Comparison of ENCODE assay signal across 1 cellular context in the genomic region with DNA sequence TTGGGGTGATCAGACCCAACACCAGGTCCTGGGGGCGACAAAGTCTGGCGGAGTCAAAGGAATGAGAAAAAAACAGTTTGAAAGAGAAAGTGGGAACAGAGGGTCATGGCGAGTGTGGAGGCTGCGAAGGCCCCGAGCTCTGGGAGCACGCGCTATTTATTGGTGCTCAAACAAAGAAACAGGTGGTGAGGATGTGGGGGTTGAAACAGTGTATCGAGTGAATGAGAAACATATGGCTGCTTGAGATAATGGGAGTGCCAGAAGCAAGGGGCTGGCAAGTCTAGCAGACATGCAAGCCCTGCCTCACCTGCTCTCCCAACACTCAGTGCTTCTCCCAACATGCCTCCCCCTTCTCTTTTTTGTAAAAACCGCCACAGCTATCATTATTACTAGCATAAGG.
TF ChIP-seq lines count a peak whose summit lies in the region.

No MANE protein-coding gene starts in this region.

TF ChIP-seq in K562, 482 proteins besides CTCF, POLR2A, EP300 and RAD21 (continued from another document and continues in another):
- TF ChIP-seq CHAMP1 (IDR thresholded peaks at IDR 0.05): no peak
- no peak for TF ChIP-seq GABPA (tag; conservative IDR thresholded peaks at IDR 0.05; ENCODE audit: low read depth)
- no peak for TF ChIP-seq BRD9 (IDR thresholded peaks at IDR 0.05; ENCODE audit: low read depth, partially characterized antibody)
- TF ChIP-seq POLR2AphosphoS2 (IDR thresholded peaks at IDR 0.05; ENCODE audit: low read length): no peak
- no peak for TF ChIP-seq MCM5 (IDR thresholded peaks at IDR 0.05; ENCODE audit: low read depth)
- TF ChIP-seq ZNF57 (CRISPR knock-in tag; IDR thresholded peaks at IDR 0.05): no peak
- TF ChIP-seq, protein P1, sequence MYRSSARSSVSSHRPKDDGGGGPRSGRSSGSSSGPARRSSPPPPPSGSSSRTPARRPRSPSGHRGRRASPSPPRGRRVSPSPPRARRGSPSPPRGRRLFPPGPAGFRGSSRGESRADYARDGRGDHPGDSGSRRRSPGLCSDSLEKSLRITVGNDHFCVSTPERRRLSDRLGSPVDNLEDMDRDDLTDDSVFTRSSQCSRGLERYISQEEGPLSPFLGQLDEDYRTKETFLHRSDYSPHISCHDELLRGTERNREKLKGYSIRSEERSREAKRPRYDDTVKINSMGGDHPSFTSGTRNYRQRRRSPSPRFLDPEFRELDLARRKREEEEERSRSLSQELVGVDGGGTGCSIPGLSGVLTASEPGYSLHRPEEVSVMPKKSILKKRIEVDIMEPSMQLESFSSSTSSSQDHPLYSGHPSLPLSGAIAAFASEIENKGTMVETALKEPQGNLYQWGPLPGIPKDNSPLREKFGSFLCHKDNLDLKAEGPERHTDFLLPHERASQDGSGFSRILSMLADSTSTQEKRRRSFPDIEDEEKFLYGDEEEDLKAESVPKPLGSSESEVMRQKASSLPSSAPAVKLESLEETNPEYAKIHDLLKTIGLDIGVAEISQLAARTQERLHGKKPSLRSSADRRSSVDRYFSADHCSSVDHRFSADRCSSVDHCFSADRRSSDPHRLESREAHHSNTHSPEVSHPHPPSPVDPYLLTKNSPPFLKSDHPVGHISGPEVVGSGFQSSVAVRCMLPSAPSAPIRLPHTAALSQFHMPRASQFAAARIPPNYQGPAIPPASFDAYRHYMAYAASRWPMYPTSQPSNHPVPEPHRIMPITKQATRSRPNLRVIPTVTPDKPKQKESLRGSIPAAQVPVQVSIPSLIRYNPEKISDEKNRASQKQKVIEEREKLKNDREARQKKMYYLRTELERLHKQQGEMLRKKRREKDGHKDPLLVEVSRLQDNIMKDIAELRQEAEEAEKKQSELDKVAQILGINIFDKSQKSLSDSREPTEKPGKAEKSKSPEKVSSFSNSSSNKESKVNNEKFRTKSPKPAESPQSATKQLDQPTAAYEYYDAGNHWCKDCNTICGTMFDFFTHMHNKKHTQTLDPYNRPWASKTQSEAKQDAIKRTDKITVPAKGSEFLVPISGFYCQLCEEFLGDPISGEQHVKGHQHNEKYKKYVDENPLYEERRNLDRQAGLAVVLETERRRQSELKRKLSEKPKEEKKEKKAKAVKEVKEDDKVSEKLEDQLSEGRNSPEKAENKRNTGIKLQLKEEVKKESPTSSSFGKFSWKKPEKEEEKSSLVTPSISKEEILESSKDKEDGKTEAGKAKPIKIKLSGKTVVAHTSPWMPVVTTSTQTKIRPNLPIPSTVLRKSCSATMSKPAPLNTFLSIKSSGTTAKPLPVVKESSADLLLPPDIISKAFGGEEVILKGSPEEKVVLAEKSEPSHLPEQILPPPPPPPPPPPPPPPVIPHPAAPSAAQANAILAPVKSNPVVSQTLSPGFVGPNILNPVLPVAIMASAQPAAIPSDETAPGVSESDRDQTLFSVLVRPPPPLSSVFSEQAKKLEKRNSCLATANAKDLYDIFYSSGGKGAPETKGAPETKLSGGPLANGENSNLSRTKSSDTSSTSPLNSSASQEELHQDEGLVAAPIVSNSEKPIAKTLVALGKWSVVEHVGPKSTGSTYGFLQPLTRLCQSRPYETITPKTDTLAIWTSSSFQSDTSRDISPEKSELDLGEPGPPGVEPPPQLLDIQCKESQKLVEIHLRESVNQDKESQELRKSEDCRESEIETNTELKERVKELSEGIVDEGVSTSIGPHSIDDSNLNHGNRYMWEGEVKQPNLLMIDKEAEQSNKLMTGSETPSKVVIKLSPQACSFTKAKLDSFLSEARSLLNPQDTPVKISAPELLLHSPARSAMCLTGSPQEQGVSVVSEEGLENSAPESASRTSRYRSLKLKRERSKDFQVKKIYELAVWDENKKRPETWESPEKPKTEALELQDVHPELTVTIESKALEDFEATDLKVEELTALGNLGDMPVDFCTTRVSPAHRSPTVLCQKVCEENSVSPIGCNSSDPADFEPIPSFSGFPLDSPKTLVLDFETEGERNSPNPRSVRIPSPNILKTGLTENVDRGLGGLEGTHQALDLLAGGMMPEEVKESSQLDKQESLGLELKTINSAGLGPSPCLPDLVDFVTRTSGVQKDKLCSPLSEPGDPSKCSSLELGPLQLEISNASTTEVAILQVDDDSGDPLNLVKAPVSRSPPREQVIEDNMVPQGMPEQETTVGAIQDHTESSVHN (IDR thresholded peaks at IDR 0.05; ENCODE audit: borderline replicate concordance in 1 of 2, low read depth in 1 of 2): no peak
- TF ChIP-seq PURB (CRISPR knock-in tag; IDR thresholded peaks at IDR 0.05; ENCODE audit: low read depth): no peak
- TF ChIP-seq, protein P2, sequence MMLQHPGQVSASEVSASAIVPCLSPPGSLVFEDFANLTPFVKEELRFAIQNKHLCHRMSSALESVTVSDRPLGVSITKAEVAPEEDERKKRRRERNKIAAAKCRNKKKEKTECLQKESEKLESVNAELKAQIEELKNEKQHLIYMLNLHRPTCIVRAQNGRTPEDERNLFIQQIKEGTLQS (IDR thresholded peaks at IDR 0.05): no peak
- TF ChIP-seq, protein P2 (CRISPR knock-in tag; conservative IDR thresholded peaks at IDR 0.05): no peak
- peak; percentile 59 for TF ChIP-seq NFIC (IDR thresholded peaks at IDR 0.05)
- peak; percentile 40; the same call in 1 of the 2 replicates for TF ChIP-seq SOX6 (IDR thresholded peaks at IDR 0.05)
- TF ChIP-seq SMAD4 (CRISPR knock-in tag; conservative IDR thresholded peaks at IDR 0.05): peak; percentile 26; the same call in 1 of the 2 replicates
- no peak for TF ChIP-seq ZNF41 (CRISPR knock-in tag; conservative IDR thresholded peaks at IDR 0.05)
- TF ChIP-seq DACH1 (IDR thresholded peaks at IDR 0.05; ENCODE audit: partially characterized antibody): no peak
- no peak for TF ChIP-seq ZNF668 (CRISPR knock-in tag; IDR thresholded peaks at IDR 0.05)
- peak; percentile 50; the same call in 1 of the 2 replicates for TF ChIP-seq NCOR1 (IDR thresholded peaks at IDR 0.05)
- 0 out of 2 replicates have a peak, but pooled peaks have one; percentile 19 for TF ChIP-seq SMARCE1 (IDR thresholded peaks at IDR 0.05)
- TF ChIP-seq FOXO4 (CRISPR knock-in tag; IDR thresholded peaks at IDR 0.05): no peak
- TF ChIP-seq ZNF785 (CRISPR knock-in tag; IDR thresholded peaks at IDR 0.05): no peak
- TF ChIP-seq, protein P3, sequence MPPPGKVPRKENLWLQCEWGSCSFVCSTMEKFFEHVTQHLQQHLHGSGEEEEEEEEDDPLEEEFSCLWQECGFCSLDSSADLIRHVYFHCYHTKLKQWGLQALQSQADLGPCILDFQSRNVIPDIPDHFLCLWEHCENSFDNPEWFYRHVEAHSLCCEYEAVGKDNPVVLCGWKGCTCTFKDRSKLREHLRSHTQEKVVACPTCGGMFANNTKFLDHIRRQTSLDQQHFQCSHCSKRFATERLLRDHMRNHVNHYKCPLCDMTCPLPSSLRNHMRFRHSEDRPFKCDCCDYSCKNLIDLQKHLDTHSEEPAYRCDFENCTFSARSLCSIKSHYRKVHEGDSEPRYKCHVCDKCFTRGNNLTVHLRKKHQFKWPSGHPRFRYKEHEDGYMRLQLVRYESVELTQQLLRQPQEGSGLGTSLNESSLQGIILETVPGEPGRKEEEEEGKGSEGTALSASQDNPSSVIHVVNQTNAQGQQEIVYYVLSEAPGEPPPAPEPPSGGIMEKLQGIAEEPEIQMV (tag; conservative IDR thresholded peaks at IDR 0.05; ENCODE audit: low read depth): no peak
- TF ChIP-seq EP400 (IDR thresholded peaks at IDR 0.05): 0 out of 2 replicates have a peak, but pooled peaks have one; percentile 13
- TF ChIP-seq GTF2E2 (tag; IDR thresholded peaks at IDR 0.05): no peak
- no peak for TF ChIP-seq NONO (IDR thresholded peaks at IDR 0.05; ENCODE audit: low read depth in 2 of 2, low read length in 1 of 2)
- TF ChIP-seq ZNF174 (CRISPR knock-in tag; IDR thresholded peaks at IDR 0.05): no peak
- TF ChIP-seq, protein P4, sequence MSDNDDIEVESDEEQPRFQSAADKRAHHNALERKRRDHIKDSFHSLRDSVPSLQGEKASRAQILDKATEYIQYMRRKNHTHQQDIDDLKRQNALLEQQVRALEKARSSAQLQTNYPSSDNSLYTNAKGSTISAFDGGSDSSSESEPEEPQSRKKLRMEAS (CRISPR knock-in tag; IDR thresholded peaks at IDR 0.05): peak; percentile 58
- TF ChIP-seq ZNF212 (CRISPR knock-in tag; IDR thresholded peaks at IDR 0.05): no peak
- TF ChIP-seq, protein P5, sequence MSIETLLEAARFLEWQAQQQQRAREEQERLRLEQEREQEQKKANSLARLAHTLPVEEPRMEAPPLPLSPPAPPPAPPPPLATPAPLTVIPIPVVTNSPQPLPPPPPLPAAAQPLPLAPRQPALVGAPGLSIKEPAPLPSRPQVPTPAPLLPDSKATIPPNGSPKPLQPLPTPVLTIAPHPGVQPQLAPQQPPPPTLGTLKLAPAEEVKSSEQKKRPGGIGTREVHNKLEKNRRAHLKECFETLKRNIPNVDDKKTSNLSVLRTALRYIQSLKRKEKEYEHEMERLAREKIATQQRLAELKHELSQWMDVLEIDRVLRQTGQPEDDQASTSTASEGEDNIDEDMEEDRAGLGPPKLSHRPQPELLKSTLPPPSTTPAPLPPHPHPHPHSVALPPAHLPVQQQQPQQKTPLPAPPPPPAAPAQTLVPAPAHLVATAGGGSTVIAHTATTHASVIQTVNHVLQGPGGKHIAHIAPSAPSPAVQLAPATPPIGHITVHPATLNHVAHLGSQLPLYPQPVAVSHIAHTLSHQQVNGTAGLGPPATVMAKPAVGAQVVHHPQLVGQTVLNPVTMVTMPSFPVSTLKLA (conservative IDR thresholded peaks at IDR 0.05): 0 out of 4 replicates have a peak, but pooled peaks of 1 of the 2 experiments have one; percentile 24
- TF ChIP-seq ESRRB (CRISPR knock-in tag; IDR thresholded peaks at IDR 0.05; ENCODE audit: borderline replicate concordance): no peak
- TF ChIP-seq ZNF764 (CRISPR knock-in tag; IDR thresholded peaks at IDR 0.05; ENCODE audit: low read depth): no peak
- TF ChIP-seq MTA1 (IDR thresholded peaks at IDR 0.05; ENCODE audit: borderline replicate concordance): no peak
- no peak for TF ChIP-seq TRIM24 (IDR thresholded peaks at IDR 0.05)
- TF ChIP-seq, protein P6, sequence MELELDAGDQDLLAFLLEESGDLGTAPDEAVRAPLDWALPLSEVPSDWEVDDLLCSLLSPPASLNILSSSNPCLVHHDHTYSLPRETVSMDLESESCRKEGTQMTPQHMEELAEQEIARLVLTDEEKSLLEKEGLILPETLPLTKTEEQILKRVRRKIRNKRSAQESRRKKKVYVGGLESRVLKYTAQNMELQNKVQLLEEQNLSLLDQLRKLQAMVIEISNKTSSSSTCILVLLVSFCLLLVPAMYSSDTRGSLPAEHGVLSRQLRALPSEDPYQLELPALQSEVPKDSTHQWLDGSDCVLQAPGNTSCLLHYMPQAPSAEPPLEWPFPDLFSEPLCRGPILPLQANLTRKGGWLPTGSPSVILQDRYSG (tag; conservative IDR thresholded peaks at IDR 0.05; ENCODE audit: low read depth): no peak
- no peak for TF ChIP-seq ZNF140 (CRISPR knock-in tag; IDR thresholded peaks at IDR 0.05)
- no peak for TF ChIP-seq ZNF707 (CRISPR knock-in tag; conservative IDR thresholded peaks at IDR 0.05)
- TF ChIP-seq CHD1 (IDR thresholded peaks at IDR 0.05; ENCODE audit: low read length): no peak
- TF ChIP-seq, protein P7, sequence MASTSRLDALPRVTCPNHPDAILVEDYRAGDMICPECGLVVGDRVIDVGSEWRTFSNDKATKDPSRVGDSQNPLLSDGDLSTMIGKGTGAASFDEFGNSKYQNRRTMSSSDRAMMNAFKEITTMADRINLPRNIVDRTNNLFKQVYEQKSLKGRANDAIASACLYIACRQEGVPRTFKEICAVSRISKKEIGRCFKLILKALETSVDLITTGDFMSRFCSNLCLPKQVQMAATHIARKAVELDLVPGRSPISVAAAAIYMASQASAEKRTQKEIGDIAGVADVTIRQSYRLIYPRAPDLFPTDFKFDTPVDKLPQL (IDR thresholded peaks at IDR 0.05; ENCODE audit: extremely low read depth, insufficient read length): no peak
- no peak for TF ChIP-seq JUNB (CRISPR knock-in tag; conservative IDR thresholded peaks at IDR 0.05)
- no peak for TF ChIP-seq TAF9B (IDR thresholded peaks at IDR 0.05; ENCODE audit: partially characterized antibody)
- no peak for TF ChIP-seq DIDO1 (tag; IDR thresholded peaks at IDR 0.05; ENCODE audit: low read depth)
- no peak for TF ChIP-seq RBM15 (IDR thresholded peaks at IDR 0.05; ENCODE audit: insufficient read depth, low read length)
- no peak for TF ChIP-seq SNRNP70 (optimal IDR thresholded peaks at IDR 0.05; ENCODE audit: low read depth, low read length)
- no peak for TF ChIP-seq SREBF1 (IDR thresholded peaks at IDR 0.05; ENCODE audit: borderline replicate concordance, low read depth, low read length)
- 0 out of 2 replicates have a peak, but pooled peaks have one; percentile 18 for TF ChIP-seq MTA2 (IDR thresholded peaks at IDR 0.05; ENCODE audit: low read depth)
- no peak for TF ChIP-seq GATA2 (CRISPR knock-in tag; IDR thresholded peaks at IDR 0.05)
